Comparison of ENCODE assay signal across 21 cellular contexts in genomic region chr12:120218680-120219606, GRCh38. TPM values are rescaled to one million over a fixed set of nuclear protein-coding genes. Genes with fewer than 3 reads are reported as not detected.
DNase-seq lines count a peak whose midpoint lies in the region; ATAC-seq, FAIRE-seq and TF ChIP-seq lines count a peak whose summit lies in the region.
"Had no signal": no experiment of that assay in that cellular context is flagged by ENCODE, and none has a peak within 500 bp of the region (broad histone marks: within the 10 kb centered on the region; RNA-seq: fewer than 3 reads in every experiment).

No MANE protein-coding gene starts in this region.

- peaks cover 2% of the 10 kb centered on the region for H3K9me1 ChIP-seq in K562 (ENCODE audit: control insufficient read depth, insufficient read depth, low read length)

- H3K27me3 Mint-ChIP-seq in stimulated activated naive CD8-positive, alpha-beta T cell treated with anti-CD3 and anti-CD28 coated beads, Interleukin-15, amount 100 ng/mL, for 72 hours = no peaks in the 10 kb centered on the region
- H3K27me3 Mint-ChIP-seq: CD4-positive, CD25-positive, alpha-beta regulatory T cell had no signal

- ATAC-seq in stimulated activated naive CD8-positive, alpha-beta T cell treated with anti-CD3 and anti-CD28 coated beads, Interleukin-15, Interleukin-2, amounts not matched to agents 100 U/mL and 50 U/mL, for 24 hours = peak; percentile 13
- ATAC-seq in stimulated activated naive CD8-positive, alpha-beta T cell treated with anti-CD3 and anti-CD28 coated beads, Interleukin-15, amount 100 ng/mL, for 72 hours = no peak
- no peak for ATAC-seq in K562
- ATAC-seq in GM21367 (IDR thresholded peaks at IDR 0.05; ENCODE audit: unreplicated experiment) = no peak

- H3K79me2 ChIP-seq in K562 (ENCODE audit: control insufficient read depth, insufficient read depth, low read length) (no peaks in the 10 kb centered on the region), osteoblast (ENCODE audit: insufficient read depth, low read length) (peaks cover 70% of the 10 kb centered on the region)

- in situ Hi-C loops in K562 (cut with MboI) = no loop called here

- WGBS in K562 (ENCODE audit: insufficient coverage, low coverage, missing lambda C conversion rate) = 88% methylated on average over 19 of the region's 19 CpGs

- H3K4me3 Mint-ChIP-seq in stimulated activated naive CD8-positive, alpha-beta T cell treated with anti-CD3 and anti-CD28 coated beads, Interleukin-15, amount 100 ng/mL, for 72 hours = no peak overlapping the region
- H3K4me3 Mint-ChIP-seq: CD4-positive, CD25-positive, alpha-beta regulatory T cell had no signal

- H3K27ac ChIP-seq in K562 (ENCODE audit: extremely low read depth, low read depth, low read length) (no peak overlapping the region), osteoblast (ENCODE audit: low read depth, low read length) (no peak overlapping the region)

- H2AFZ ChIP-seq in K562 (ENCODE audit: low read depth, low read length) (no peak overlapping the region), osteoblast (ENCODE audit: low read length) (no peak overlapping the region)

- H3K4me3 ChIP-seq in K562 (no peak overlapping the region), osteoblast (ENCODE audit: insufficient read depth, low read length) (no peak overlapping the region)

- H3K9me3 ChIP-seq in K562 (replicated peaks; ENCODE audit: control insufficient read depth, insufficient read depth, low read depth, low read length) = no peaks in the 10 kb centered on the region
- no peaks in the 10 kb centered on the region for H3K9me3 ChIP-seq in osteoblast (ENCODE audit: low read depth, low read length)

- peak overlapping the region in 1 of 2 experiments; percentile 21; a peak in 1 of 4 replicates for H3K9ac ChIP-seq in K562 (ENCODE audit: insufficient read depth in 1 of 2, low read depth in 2 of 2, low read length in 2 of 2)

- H3K9me3 Mint-ChIP-seq in stimulated activated naive CD8-positive, alpha-beta T cell treated with anti-CD3 and anti-CD28 coated beads, Interleukin-15, amount 100 ng/mL, for 72 hours = no peaks in the 10 kb centered on the region
- H3K9me3 Mint-ChIP-seq: CD4-positive, CD25-positive, alpha-beta regulatory T cell had no signal

- H3K27me3 ChIP-seq in K562 (ENCODE audit: control insufficient read depth in 2 of 2, insufficient read depth in 2 of 2, low read length in 2 of 2) (no peaks in the 10 kb centered on the region), osteoblast (ENCODE audit: insufficient read depth, low read length) (no peaks in the 10 kb centered on the region)

- H3K4me1 Mint-ChIP-seq in stimulated activated naive CD8-positive, alpha-beta T cell treated with anti-CD3 and anti-CD28 coated beads, Interleukin-15, amount 100 ng/mL, for 72 hours = peaks cover 8% of the 10 kb centered on the region

- no peak for TF ChIP-seq EP300 in K562 (IDR thresholded peaks at IDR 0.05; ENCODE audit: low read length)

- H4K20me1 ChIP-seq in K562 (replicated peaks; ENCODE audit: control insufficient read depth, insufficient read depth, low read length) = no peaks in the 10 kb centered on the region
- H4K20me1 ChIP-seq in osteoblast (ENCODE audit: insufficient read depth, low read length) = peaks cover 8% of the 10 kb centered on the region

- intact Hi-C loops in K562 (cut with micrococcal nuclease) = no loop called here

- no peak for DNase-seq in stimulated activated naive CD8-positive, alpha-beta T cell treated with anti-CD3 and anti-CD28 coated beads, Interleukin-15, Interleukin-2, amounts not matched to agents 100 U/mL and 50 U/mL, for 24 hours
- no peak for DNase-seq in stimulated activated naive CD8-positive, alpha-beta T cell treated with anti-CD3 and anti-CD28 coated beads, Interleukin-15, amount 100 ng/mL, for 72 hours
- DNase-seq in K562 (ENCODE audit: extremely low read depth in 1 of 4, low spot score in 3 of 4) (no peak), osteoblast (ENCODE audit: insufficient read length, low spot score, missing footprints) (peak; percentile 84), NCI-H187 treated with DMSO at 0.1 percent for 48 hours (lab: John Stamatoyannopoulos, UW) (no peak), cerebellar nuclear complex (lab: John Stamatoyannopoulos, UW) (no peak)
- DNase-seq: CD4-positive, CD25-positive, alpha-beta regulatory T cell; EL; GF-D8; KBM-7; MM.1S; NCI-H1092; NCI-H1436; NCI-H1930; NCI-H226; NCI-H524; NCI-H774; NK-92 treated with Interleukin-12 subunit alpha and Interleukin-12 subunit beta, amount 100 ng/mL, for 24 hours; Right ventricle myocardium superior had no signal

- POLR2A ChIA-PET in K562 (lab: Yijun Ruan, JAX) = interaction anchor here (0.6 to 17.7 kb wide), 6 partner anchors 10 to 99 kb away, joined by 3 to 420 read pairs (median 13); partner anchors contain the start of genes GCN1, RNU4-1, RNU4-2 and RPLP0

- CTCF ChIA-PET in K562 (lab: Yijun Ruan, JAX; ENCODE audit: low intra/inter-chr PET ratio) = interaction anchor here (1.0 kb wide), 1 partner anchor 48 kb away, joined by 3 read pairs; no protein-coding TSS in a partner anchor

- BruUV-seq in K562 (replicated peaks; lab: Mats Ljungman, UMichigan) = no TSS peak

- peaks cover 0 to 39% of the 10 kb centered on the region in 2 experiments; a peak in 2 of 5 replicates for H3K4me1 ChIP-seq in K562 (replicated peaks in 1 of 2; ENCODE audit: control insufficient read depth in 2 of 2, insufficient read depth in 2 of 2, low read length in 2 of 2)
- H3K4me1 ChIP-seq in osteoblast (ENCODE audit: insufficient read depth, low read length) = no peaks in the 10 kb centered on the region

- no peak overlapping the region for H3K4me2 ChIP-seq in K562 (ENCODE audit: insufficient read depth, low read length)
- H3K4me2 ChIP-seq in osteoblast (ENCODE audit: insufficient read depth, low read length) = no peak overlapping the region

- no peak for TF ChIP-seq RAD21 in K562 (CRISPR knock-in tag; conservative IDR thresholded peaks at IDR 0.05 in 1 of 2, IDR thresholded peaks at IDR 0.05 in 1 of 2)

- H3K27ac Mint-ChIP-seq in stimulated activated naive CD8-positive, alpha-beta T cell treated with anti-CD3 and anti-CD28 coated beads, Interleukin-15, amount 100 ng/mL, for 72 hours = peak overlapping the region in 1 of 2 donors; percentile 48
- H3K27ac Mint-ChIP-seq: CD4-positive, CD25-positive, alpha-beta regulatory T cell had no signal

- TF ChIP-seq POLR2A in K562 (conservative IDR thresholded peaks at IDR 0.05) = no peak; the same call in 1 of the 2 replicates

- no peak for TF ChIP-seq CTCF in K562 (IDR thresholded peaks at IDR 0.05 in 2 of 3, conservative IDR thresholded peaks at IDR 0.05 in 1 of 3; ENCODE audit: insufficient read depth in 2 of 3, low read depth in 1 of 3, low read length in 3 of 3)
- no peak for TF ChIP-seq CTCF in osteoblast (IDR thresholded peaks at IDR 0.05; ENCODE audit: extremely low read depth, low read depth, low read length)

- H3K36me3 ChIP-seq in K562 (ENCODE audit: control insufficient read depth, insufficient read depth, low read length) (peaks cover 65% of the 10 kb centered on the region; the same call in 2 of the 3 replicates), osteoblast (ENCODE audit: insufficient read depth, low read length) (peaks cover 79% of the 10 kb centered on the region)

- FAIRE-seq in K562 (lab: Jason Lieb, UNC) = peak; percentile 57
- FAIRE-seq: GM19239 had no signal

RNA-seq across cellular contexts. Expression of gene RPLP0, which starts 18.0 kb away (rescaled TPM):
- 1,112 and 2,318 TPM in 2 replicates for total RNA-seq in K562 (2011; cell fraction: chromatin; rRNA removed; ENCODE audit: low replicate concordance)
- total RNA-seq in K562 (2011; cell fraction: nucleolus; rRNA removed) = 2,659 and 3,037 TPM in 2 replicates
- 2,953 and 5,147 TPM in 2 replicates for total RNA-seq in K562 (2011; cell fraction: nucleoplasm; rRNA removed)
- total RNA-seq in K562 (2014; rRNA removed) (4,900 and 6,436 TPM in 2 replicates), K562 (2014; rRNA removed; fragmentation: Illumina TruSeq; extraction: Trizol) (3,191 and 3,833 TPM in 2 replicates), K562 (2015; rRNA removed; fragmentation: Illumina TruSeq; extraction: Trizol) (3,802 and 3,820 TPM in 2 replicates), K562 (2021) (3,845 and 4,075 TPM in 2 replicates), osteoblast (2,042 and 2,075 TPM in 2 replicates)
- polyA plus RNA-seq in K562 (2011; rRNA removed) (7,931 and 10,886 TPM in 2 replicates), K562 (2014; fragmentation: Illumina TruSeq; extraction: Trizol) (5,372 and 5,510 TPM in 2 replicates), K562 (2014; fragmentation: Nextera tagmentation; extraction: Ambion mirVana) (1,000 to 10,000 TPM; 6,875 to 7,674 TPM), K562 (2014; rRNA removed) (6,483 and 6,682 TPM in 2 replicates)
- 11,423 and 15,718 TPM in 2 replicates for polyA plus RNA-seq in K562 (2011; cell fraction: cytosol; rRNA removed)
- polyA plus RNA-seq in K562 (2011; cell fraction: nucleus; rRNA removed) = 3,653 and 4,979 TPM in 2 replicates
- polyA plus RNA-seq in K562 (2012) = 4,990 and 8,357 TPM in 2 replicates
- 5,001 and 5,431 TPM in 2 replicates for polyA minus RNA-seq in K562 (2011; rRNA and poly(A)+ RNA removed)
- polyA minus RNA-seq in K562 (2011; cell fraction: cytosol; rRNA and poly(A)+ RNA removed) = 2,569 and 3,110 TPM in 2 replicates
- 738 and 1,257 TPM in 2 replicates for polyA minus RNA-seq in K562 (2011; cell fraction: nucleus; rRNA and poly(A)+ RNA removed)

RNA-seq across cellular contexts. Expression of gene GCN1, which starts 24.4 kb away (rescaled TPM):
- 689 and 1,391 TPM in 2 replicates for total RNA-seq in K562 (2011; cell fraction: chromatin; rRNA removed; ENCODE audit: low replicate concordance)
- total RNA-seq in K562 (2011; cell fraction: nucleolus; rRNA removed) = 533 and 578 TPM in 2 replicates
- total RNA-seq in K562 (2011; cell fraction: nucleoplasm; rRNA removed) = 336 and 477 TPM in 2 replicates
- 96.4 and 124 TPM in 2 replicates for total RNA-seq in K562 (2014; rRNA removed)
- 48.2 and 49.7 TPM in 2 replicates for total RNA-seq in K562 (2014; rRNA removed; fragmentation: Illumina TruSeq; extraction: Trizol)
- total RNA-seq in K562 (2015; rRNA removed; fragmentation: Illumina TruSeq; extraction: Trizol) = 51.5 and 54.4 TPM in 2 replicates
- 172 and 190 TPM in 2 replicates for total RNA-seq in K562 (2021)
- 51.7 and 78.4 TPM in 2 replicates for polyA plus RNA-seq in K562 (2011; rRNA removed)
- polyA plus RNA-seq in K562 (2011; cell fraction: cytosol; rRNA removed) = 52.9 and 58.6 TPM in 2 replicates
- polyA plus RNA-seq in K562 (2011; cell fraction: nucleus; rRNA removed) = 319 and 415 TPM in 2 replicates
- polyA plus RNA-seq in K562 (2012) = 82.4 and 85.4 TPM in 2 replicates
- 81.4 and 108 TPM in 2 replicates for polyA plus RNA-seq in K562 (2014; fragmentation: Illumina TruSeq; extraction: Trizol)
- polyA plus RNA-seq in K562 (2014; fragmentation: Nextera tagmentation; extraction: Ambion mirVana) = 10 to 100 TPM; 11.9 to 18.2 TPM
- polyA plus RNA-seq in K562 (2014; rRNA removed) = 78.4 and 94.0 TPM in 2 replicates
- 168 and 179 TPM in 2 replicates for polyA minus RNA-seq in K562 (2011; rRNA and poly(A)+ RNA removed)
- polyA minus RNA-seq in K562 (2011; cell fraction: cytosol; rRNA and poly(A)+ RNA removed) = 131 and 132 TPM in 2 replicates
- polyA minus RNA-seq in K562 (2011; cell fraction: nucleus; rRNA and poly(A)+ RNA removed) = 176 and 241 TPM in 2 replicates
- total RNA-seq in osteoblast = 103 and 143 TPM in 2 replicates

RNA-seq across cellular contexts. Expression of gene PXN, which starts 46.6 kb away (rescaled TPM):
- total RNA-seq in K562 (2011; cell fraction: chromatin; rRNA removed; ENCODE audit: low replicate concordance) = 70.6 and 142 TPM in 2 replicates
- 45.5 and 48.2 TPM in 2 replicates for total RNA-seq in K562 (2011; cell fraction: nucleolus; rRNA removed)
- total RNA-seq in K562 (2011; cell fraction: nucleoplasm; rRNA removed) = 51.8 and 52.7 TPM in 2 replicates
- total RNA-seq in K562 (2014; rRNA removed) (18.6 and 22.7 TPM in 2 replicates), K562 (2014; rRNA removed; fragmentation: Illumina TruSeq; extraction: Trizol) (13.1 and 16.4 TPM in 2 replicates), K562 (2015; rRNA removed; fragmentation: Illumina TruSeq; extraction: Trizol) (13.5 and 14.2 TPM in 2 replicates), K562 (2021) (66.6 and 74.1 TPM in 2 replicates), osteoblast (41.6 and 46.3 TPM in 2 replicates)
- polyA plus RNA-seq in K562 (2011; rRNA removed) (28.6 and 44.1 TPM in 2 replicates), K562 (2014; fragmentation: Illumina TruSeq; extraction: Trizol) (64.7 and 71.8 TPM in 2 replicates), K562 (2014; fragmentation: Nextera tagmentation; extraction: Ambion mirVana) (1 to 10 TPM; 4.0 to 4.8 TPM), K562 (2014; rRNA removed) (40.7 and 42.2 TPM in 2 replicates)
- polyA plus RNA-seq in K562 (2011; cell fraction: cytosol; rRNA removed) = 31.5 and 36.7 TPM in 2 replicates
- 43.4 and 76.1 TPM in 2 replicates for polyA plus RNA-seq in K562 (2011; cell fraction: nucleus; rRNA removed)
- polyA plus RNA-seq in K562 (2012) = 59.0 and 70.2 TPM in 2 replicates
- 19.9 and 22.3 TPM in 2 replicates for polyA minus RNA-seq in K562 (2011; rRNA and poly(A)+ RNA removed)
- polyA minus RNA-seq in K562 (2011; cell fraction: cytosol; rRNA and poly(A)+ RNA removed) = 16.7 and 38.8 TPM in 2 replicates
- 12.4 and 19.8 TPM in 2 replicates for polyA minus RNA-seq in K562 (2011; cell fraction: nucleus; rRNA and poly(A)+ RNA removed)
